In the genomic region with DNA sequence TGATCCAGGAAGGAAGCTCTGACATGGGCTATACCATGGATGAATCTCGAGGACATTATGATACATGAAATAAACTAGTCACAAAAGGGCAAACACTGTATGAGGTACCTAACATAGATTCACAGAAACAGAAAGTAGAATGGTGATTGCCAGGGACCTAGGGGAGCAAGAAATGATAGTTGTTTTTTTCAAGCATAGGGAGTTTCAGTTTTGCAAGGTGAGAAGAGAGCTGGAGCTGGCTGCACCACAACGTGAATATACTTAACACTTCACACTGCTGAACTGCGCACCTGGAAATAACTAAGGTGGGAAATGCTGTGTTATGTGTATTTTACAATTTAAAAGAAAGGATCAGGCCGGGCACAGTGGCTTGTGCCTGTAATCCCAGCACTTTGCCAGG, we compare ENCODE assay signal across 24 cellular contexts.
"Had no signal": no experiment of that assay in that cellular context is flagged by ENCODE, and none has a peak within 500 bp of the region (broad histone marks: within the 10 kb centered on the region; RNA-seq: fewer than 3 reads in every experiment).

No MANE protein-coding gene starts in this region.

- H3K4me3 ChIP-seq: colonic mucosa, dorsolateral prefrontal cortex, esophagus squamous epithelium, gastrocnemius medialis, left lung, prostate gland, upper lobe of left lung had no signal

- H3K27me3 ChIP-seq: colonic mucosa, esophagus squamous epithelium, gastrocnemius medialis, left lung, upper lobe of left lung had no signal

- H3K36me3 ChIP-seq: colonic mucosa, esophagus squamous epithelium, gastrocnemius medialis, left lung, prostate gland, upper lobe of left lung had no signal

- H3K27ac ChIP-seq: colonic mucosa, dorsolateral prefrontal cortex, esophagus squamous epithelium, gastrocnemius medialis, left lung, prostate gland, upper lobe of left lung had no signal

- H3K4me1 ChIP-seq: colonic mucosa, esophagus squamous epithelium, gastrocnemius medialis, left lung, prostate gland, upper lobe of left lung had no signal

- H3K4me1 Mint-ChIP-seq: activated CD4-positive, alpha-beta memory T cell treated with anti-CD3 and anti-CD28 coated beads, Interleukin-2, amount 10 ng/mL, durations not matched to agents 7 days and 5 days; mesothelial cell of epicardium; naive thymus-derived CD8-positive, alpha-beta T cell had no signal

- DNase-seq: activated CD4-positive, alpha-beta memory T cell treated with anti-CD3 and anti-CD28 coated beads, Interleukin-2, amount 10 ng/mL, durations not matched to agents 7 days and 5 days; activated CD4-positive, alpha-beta T cell treated with anti-CD3 and anti-CD28 coated beads for 48 hours; activated CD4-positive, CD25-positive, alpha-beta regulatory T cell; activated CD8-positive, alpha-beta memory T cell treated with anti-CD3 and anti-CD28 coated beads, Interleukin-2, amount 50 U/mL, for 4 hours; activated naive CD4-positive, alpha-beta T cell; activated T-cell treated with anti-CD3 and anti-CD28 coated beads, Interleukin-2, amount 50 U/mL, for 4 hours; central memory CD4-positive, alpha-beta T cell; colonic mucosa; dorsolateral prefrontal cortex; esophagus squamous epithelium; gastrocnemius medialis; hippocampal formation; kidney glomerular epithelial cell; left lung; naive thymus-derived CD8-positive, alpha-beta T cell; stimulated activated CD4-positive, alpha-beta T cell treated with anti-CD3 and anti-CD28 coated beads, Interleukin-2, amount 100 ng/mL, for 48 hours; stimulated activated naive CD4-positive, alpha-beta T cell treated with Interleukin-2 at 50 U/mL for 16 hours; T1000; upper lobe of left lung had no signal

- H3K36me3 Mint-ChIP-seq: activated naive CD8-positive, alpha-beta T cell; mesothelial cell of epicardium had no signal

- ATAC-seq: gastrocnemius medialis; left lung; naive thymus-derived CD8-positive, alpha-beta T cell had no signal

- H3K4me3 Mint-ChIP-seq: activated CD4-positive, alpha-beta memory T cell treated with anti-CD3 and anti-CD28 coated beads, Interleukin-2, amount 10 ng/mL, durations not matched to agents 7 days and 5 days; activated naive CD8-positive, alpha-beta T cell; activated T-cell treated with anti-CD3 and anti-CD28 coated beads, Interleukin-2, amount 50 U/mL, for 4 hours; mesothelial cell of epicardium; naive thymus-derived CD8-positive, alpha-beta T cell; T-helper 1 cell treated with Interleukin-12 subunit alpha and Interleukin-12 subunit beta and Interleukin-4 antibody, amounts not matched to agents 30 μg/mL and 1 μg/mL, for 36 hours had no signal

- H3K27ac Mint-ChIP-seq: activated CD4-positive, alpha-beta memory T cell treated with anti-CD3 and anti-CD28 coated beads, Interleukin-2, amount 10 ng/mL, durations not matched to agents 7 days and 5 days; activated naive CD8-positive, alpha-beta T cell; activated T-helper 2 cell treated with anti-CD3 and anti-CD28 coated beads, Interferon-gamma antibody, Interleukin-2, Interleukin-4, amounts not matched to agents 10 μg/mL and 5 μg/mL and 100 μg/mL, durations not matched to agents 14 hours and 24 hours and 36 hours; mesothelial cell of epicardium; T-helper 1 cell treated with Interleukin-12 subunit alpha and Interleukin-12 subunit beta and Interleukin-4 antibody, amounts not matched to agents 30 μg/mL and 1 μg/mL, for 36 hours had no signal

- H3K9me3 Mint-ChIP-seq: activated CD4-positive, alpha-beta memory T cell treated with anti-CD3 and anti-CD28 coated beads, Interleukin-2, amount 10 ng/mL, durations not matched to agents 7 days and 5 days had no signal
